ENCODE assay signal across 8 cellular contexts in genomic region chr7:100568936-100569844, GRCh38. TPM values are rescaled to one million over a fixed set of nuclear protein-coding genes. Genes with fewer than 3 reads are reported as not detected.
DNase-seq lines count a peak whose midpoint lies in the region; ATAC-seq and TF ChIP-seq lines count a peak whose summit lies in the region.

No MANE protein-coding gene starts in this region.

- CTCF ChIA-PET in MCF 10A (lab: Yijun Ruan, JAX) = interaction anchor here (0.7 kb wide), 1 partner anchor 92 kb away, joined by 3 read pairs; no protein-coding TSS in a partner anchor

- DNase-seq in D341Med (ENCODE audit: low spot score) (peak; percentile 66), T-helper 1 cell (peak in 3 of 5 donors; percentile 39 to 48 (median 44)), MCF 10A (ENCODE audit: unreplicated experiment) (peak; percentile 43), iris pigment epithelial cell (ENCODE audit: low read depth) (peak; percentile 56), NCI-H2029 (lab: John Stamatoyannopoulos, UW) (no peak)
- peak; percentile 47 for DNase-seq in stimulated activated CD4-positive, alpha-beta T cell treated with anti-CD3 and anti-CD28 coated beads, Interleukin-1b, Interleukin-23, amount 100 ng/mL, for 48 hours

- no peak for TF ChIP-seq CTCF in MCF 10A (IDR thresholded peaks at IDR 0.05; ENCODE audit: unreplicated experiment)

- no peaks in the 10 kb centered on the region for H3K9me3 Mint-ChIP-seq in MCF 10A (ENCODE audit: unreplicated experiment)

- BruUV-seq in MCF 10A (replicated peaks; lab: Mats Ljungman, UMichigan) = no TSS peak

- POLR2A ChIA-PET in MCF 10A (lab: Yijun Ruan, JAX) = interaction anchor here (0.6 to 1.1 kb wide), 2 partner anchors 23 to 108 kb away, joined by 3 read pairs; no protein-coding TSS in a partner anchor

- intact Hi-C loops in MCF 10A (cut with micrococcal nuclease) = no loop called here

- H3K4me3 Mint-ChIP-seq in MCF 10A (ENCODE audit: unreplicated experiment) = no peak overlapping the region

- no peaks in the 10 kb centered on the region for H3K36me3 Mint-ChIP-seq in MCF 10A (ENCODE audit: insufficient read depth, unreplicated experiment)

- H3K4me1 Mint-ChIP-seq in MCF 10A (ENCODE audit: insufficient read depth, unreplicated experiment) = no peaks in the 10 kb centered on the region

- peak overlapping the region; percentile 56 for H3K27ac Mint-ChIP-seq in MCF 10A (ENCODE audit: low read depth, unreplicated experiment)

- no peaks in the 10 kb centered on the region for H3K27me3 Mint-ChIP-seq in MCF 10A (ENCODE audit: insufficient read depth, unreplicated experiment)

- ATAC-seq in HG03442 (IDR thresholded peaks at IDR 0.05; ENCODE audit: unreplicated experiment) (peak; percentile 34), HG03159 (IDR thresholded peaks at IDR 0.05; ENCODE audit: unreplicated experiment) (no peak)

RNA-seq across cellular contexts. Expression of gene SAP25, which starts 4.5 kb away (rescaled TPM):
- 1.2 and 2.9 TPM in 2 replicates for total RNA-seq in MCF 10A (2022)

RNA-seq across cellular contexts. Expression of gene LRCH4, which starts 16.7 kb away (rescaled TPM):
- total RNA-seq in MCF 10A (2022) = 21.4 and 22.3 TPM in 2 replicates

RNA-seq across cellular contexts. Expression of gene FBXO24, which starts 16.9 kb away (rescaled TPM):
- 0.37 and 1.1 TPM in 2 replicates for total RNA-seq in MCF 10A (2022)

RNA-seq across cellular contexts. Expression of gene AGFG2, which starts 30.2 kb away (rescaled TPM):
- total RNA-seq in MCF 10A (2022) = 8.4 and 11.9 TPM in 2 replicates

RNA-seq across cellular contexts. Expression of gene PCOLCE, which starts 33.0 kb away (rescaled TPM):
- 2.0 and 3.6 TPM in 2 replicates for total RNA-seq in MCF 10A (2022)
